In the genomic region with DNA sequence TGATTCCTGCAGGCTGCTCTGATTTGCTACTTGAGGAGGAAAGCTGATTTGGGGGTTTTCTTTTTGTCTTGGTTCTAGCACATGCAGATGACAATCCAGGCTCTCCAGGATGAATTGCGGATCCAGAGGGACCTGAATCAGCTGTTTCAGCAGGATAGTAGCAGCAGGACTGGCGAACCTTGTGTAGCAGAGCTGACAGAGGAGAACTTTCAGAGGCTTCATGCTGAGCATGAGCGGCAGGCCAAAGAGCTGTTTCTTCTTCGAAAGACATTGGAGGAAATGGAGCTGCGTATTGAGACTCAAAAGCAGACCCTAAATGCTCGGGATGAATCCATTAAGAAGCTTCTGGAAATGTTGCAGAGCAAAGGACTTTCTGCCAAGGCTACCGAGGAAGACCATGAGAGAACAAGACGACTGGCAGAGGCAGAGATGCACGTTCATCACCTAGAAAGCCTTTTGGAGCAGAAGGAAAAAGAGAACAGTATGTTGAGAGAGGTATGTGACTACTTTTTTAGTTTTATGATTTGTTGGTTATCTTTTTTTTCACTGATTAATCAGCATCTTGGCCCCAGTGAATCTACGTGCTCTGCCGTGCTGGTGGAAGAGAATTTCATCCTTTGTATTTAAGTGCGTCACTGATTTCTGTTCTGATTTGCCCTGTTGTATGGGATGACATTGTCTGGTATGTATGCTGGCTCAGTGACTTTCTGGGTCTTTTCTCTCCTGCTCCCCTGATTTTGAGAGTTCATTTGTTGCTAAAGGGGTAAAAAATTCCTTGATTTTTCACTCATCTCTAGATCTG, we compare ENCODE assay signal across 10 cellular contexts.
DNase-seq lines count a peak whose midpoint lies in the region; ATAC-seq and TF ChIP-seq lines count a peak whose summit lies in the region.
"Had no signal": no experiment of that assay in that cellular context is flagged by ENCODE, and none has a peak within 500 bp of the region (broad histone marks: within the 10 kb centered on the region; RNA-seq: fewer than 3 reads in every experiment).

No MANE protein-coding gene starts in this region.

- H3F3A ChIP-seq in PC-3 (ENCODE audit: low read length, unreplicated experiment): no peaks in the 10 kb centered on the region

- H3K4me1 ChIP-seq in testis (peaks cover 17% of the 10 kb centered on the region), PC-3 (ENCODE audit: insufficient read depth, low read length) (no peaks in the 10 kb centered on the region)
- H3K4me1 ChIP-seq: A549 had no signal

- no peaks in the 10 kb centered on the region for H4K20me1 ChIP-seq in PC-3 (ENCODE audit: low read length)

- H3K9me3 Mint-ChIP-seq in central memory CD8-positive, alpha-beta T cell: no peaks in the 10 kb centered on the region

- peak overlapping the region; percentile 26 for H3K27ac Mint-ChIP-seq in central memory CD8-positive, alpha-beta T cell (ENCODE audit: low read depth)
- H3K27ac Mint-ChIP-seq: IgD-negative memory B cell had no signal

- no peak for TF ChIP-seq CTCF in testis (IDR thresholded peaks at IDR 0.05)
- TF ChIP-seq CTCF in PC-3 (conservative IDR thresholded peaks at IDR 0.05; ENCODE audit: low read depth, low read length): no peak

- H3K9ac ChIP-seq in PC-3 (ENCODE audit: low read length): no peak overlapping the region

- H3K4me3 Mint-ChIP-seq in central memory CD8-positive, alpha-beta T cell: no peak overlapping the region

- H3K27me3 ChIP-seq in testis (no peaks in the 10 kb centered on the region), PC-3 (ENCODE audit: low read length) (no peaks in the 10 kb centered on the region)

- ATAC-seq in central memory CD8-positive, alpha-beta T cell (replicated peaks; ENCODE audit: extremely low read depth, poor library complexity, severe bottlenecking): no peak
- ATAC-seq in GM21390 (IDR thresholded peaks at IDR 0.05; ENCODE audit: unreplicated experiment) (no peak), PC-3 (no peak), GM21423 (IDR thresholded peaks at IDR 0.05; ENCODE audit: unreplicated experiment) (no peak)
- ATAC-seq: A549 had no signal

- DNase-seq in NCI-H1417 (lab: John Stamatoyannopoulos, UW) (peak in 2 of 3 experiments; percentile 31 to 59), NCI-H1417 treated with DMSO at 0.1 percent for 48 hours (lab: John Stamatoyannopoulos, UW) (no peak), medulla oblongata (ENCODE audit: extremely low spot score) (peak; percentile 43), testis (peak; percentile 43), PC-3 (no peak)
- no peak for DNase-seq in central memory CD8-positive, alpha-beta T cell (ENCODE audit: low spot score in 2 of 2)

- H3K27ac ChIP-seq in testis (peak overlapping the region; percentile 42 to 65), PC-3 (ENCODE audit: low read length) (no peak overlapping the region)
- H3K27ac ChIP-seq: A549 had no signal

- H3K4me3 ChIP-seq in testis: no peak overlapping the region
- no peak overlapping the region for H3K4me3 ChIP-seq in PC-3 (ENCODE audit: low read length)
- H3K4me3 ChIP-seq: A549 had no signal

- H3K9me3 ChIP-seq in testis (no peaks in the 10 kb centered on the region), PC-3 (ENCODE audit: low read length) (no peaks in the 10 kb centered on the region)
- H3K9me3 ChIP-seq: A549 had no signal

- CTCF ChIA-PET in PC-3 (lab: Charles Lee): interaction anchor here (0.7 kb wide), 1 partner anchor 11 kb away, joined by 3 read pairs; no protein-coding TSS in a partner anchor

- H2AFZ ChIP-seq in PC-3 (ENCODE audit: low read length): no peak overlapping the region

- H3K36me3 Mint-ChIP-seq in central memory CD8-positive, alpha-beta T cell (ENCODE audit: insufficient read depth): peaks cover 1% of the 10 kb centered on the region
- H3K36me3 Mint-ChIP-seq: IgD-negative memory B cell had no signal

- H3K9me2 ChIP-seq in PC-3 (replicated peaks; ENCODE audit: low read length): no peaks in the 10 kb centered on the region

- H3K4me1 Mint-ChIP-seq in central memory CD8-positive, alpha-beta T cell: no peaks in the 10 kb centered on the region

- no peaks in the 10 kb centered on the region for H3K27me3 Mint-ChIP-seq in central memory CD8-positive, alpha-beta T cell
- H3K27me3 Mint-ChIP-seq: IgD-negative memory B cell had no signal

- intact Hi-C loops in testis (cut with DNase I; ENCODE audit: low total_unique reads) (no loop called here), PC-3 (cut with micrococcal nuclease) (no loop called here)

- H3K36me3 ChIP-seq in testis (ENCODE audit: low read depth, missing control alignments) (no peaks in the 10 kb centered on the region), PC-3 (ENCODE audit: low read depth, low read length) (no peaks in the 10 kb centered on the region)

- TF ChIP-seq POLR2A in testis (IDR thresholded peaks at IDR 0.05): no peak

- POLR2A ChIA-PET in PC-3 (lab: Charles Lee; ENCODE audit: unreplicated experiment): no interaction called here

- no TSS peak for BruUV-seq in PC-3 (replicated peaks; lab: Mats Ljungman, UMichigan)

- WGBS in testis, 2 donors: 32 to 51% methylated on average over 12 of the region's 12 CpGs

- no peaks in the 10 kb centered on the region for H3K79me2 ChIP-seq in PC-3 (ENCODE audit: low read length)

- no peak overlapping the region for H3K4me2 ChIP-seq in PC-3 (ENCODE audit: low read length)
- H3K4me2 ChIP-seq: A549 had no signal

Comparison
In these comparisons a context has a peak if more than half of its experiments do, and no peak if none do; other contexts are left out.
1. DNase-seq: peak in NCI-H1417 (2 of 3), medulla oblongata (single experiment) and testis (single experiment); none in NCI-H1417 treated with DMSO at 0.1 percent for 48 hours (single experiment), central memory CD8-positive, alpha-beta T cell (0 of 2) and PC-3 (single experiment).